ENCODE assay signal across 37 cellular contexts in genomic region chr11:63499874-63500273, GRCh38. TPM values are rescaled to one million over a fixed set of nuclear protein-coding genes. Genes with fewer than 3 reads are reported as not detected.
"Had no signal": no experiment of that assay in that cellular context is flagged by ENCODE, and none has a peak within 500 bp of the region (broad histone marks: within the 10 kb centered on the region; RNA-seq: fewer than 3 reads in every experiment).

No MANE protein-coding gene starts in this region.

- DNase-seq: activated B cell treated with CpG ODN at 0.5 μM for 24 hours; activated CD4-positive, alpha-beta T cell treated with anti-CD3 and anti-CD28 coated beads for 48 hours; activated CD4-positive, alpha-beta T cell treated with anti-CD3 and anti-CD28 coated beads, Interleukin-2, amount 50 U/mL, for 1 hour; activated CD4-positive, alpha-beta T cell treated with anti-CD3 and anti-CD28 coated beads, Interleukin-2, amount 50 U/mL, for 48 hours; activated CD8-positive, alpha-beta memory T cell treated with anti-CD3 and anti-CD28 coated beads for 24 hours; activated CD8-positive, alpha-beta T cell treated with anti-CD3 and anti-CD28 coated beads for 36 hours; activated effector memory CD4-positive, alpha-beta T cell treated with Interleukin-2 at 50 U/mL for 16 hours; activated gamma-delta T cell treated with Interleukin-2 at 50 U/mL for 16 hours; activated naive CD4-positive, alpha-beta T cell treated with anti-CD3 and anti-CD28 coated beads, Interleukin-2, amount 50 U/mL, for 16 hours; activated naive CD4-positive, alpha-beta T cell treated with Interleukin-2 at 50 U/mL for 16 hours; activated T-cell treated with anti-CD3 and anti-CD28 coated beads, Interleukin-2, amount 50 U/mL, for 4 hours; adrenal gland; amygdala; aorta; body of pancreas; caudate nucleus; cortex of kidney; dermis blood vessel endothelial cell; effector CD4-positive, alpha-beta T cell; effector memory CD8-positive, alpha-beta T cell; esophagus squamous epithelium; foreskin melanocyte; heart right ventricle; T-helper 17 cell; T1000; WERI-Rb-1 had no signal

- H3K27ac ChIP-seq: adrenal gland, body of pancreas, epithelial cell of prostate, esophagus squamous epithelium, gastroesophageal sphincter, heart right ventricle, WERI-Rb-1 had no signal

- H3K4me3 ChIP-seq: adrenal gland, body of pancreas, esophagus squamous epithelium, gastroesophageal sphincter, heart right ventricle had no signal

- FAIRE-seq: colon, endometrium, endothelial cell of umbilical vein had no signal

- H3K27me3 ChIP-seq: adrenal gland, body of pancreas, gastroesophageal sphincter had no signal

- H3K9me3 ChIP-seq: adrenal gland, body of pancreas had no signal

- ATAC-seq: activated CD4-positive, CD25-positive, alpha-beta regulatory T cell treated with anti-CD3 and anti-CD28 coated beads, Interleukin-2, amount 50 U/mL, for 24 hours; activated CD8-positive, alpha-beta T cell treated with anti-CD3 and anti-CD28 coated beads for 36 hours; activated T-cell treated with anti-CD3 and anti-CD28 coated beads, Interleukin-2, amount 50 U/mL, for 4 hours; activated T-helper 17 cell treated with anti-CD3 and anti-CD28 coated beads, Interleukin-2, amount 50 U/mL, for 72 hours; body of pancreas; effector memory CD8-positive, alpha-beta T cell; gastroesophageal sphincter; heart right ventricle; T-helper 17 cell had no signal

- H3K36me3 ChIP-seq: adrenal gland, esophagus squamous epithelium, gastroesophageal sphincter, heart right ventricle, WERI-Rb-1 had no signal

RNA-seq across cellular contexts. Expression of gene LGALS12, which starts 6.0 kb away (rescaled TPM):
- total RNA-seq: activated B cell treated with CpG ODN at 0.5 μM for 24 hours; activated CD8-positive, alpha-beta T cell treated with anti-CD3 and anti-CD28 coated beads for 36 hours; activated T-cell treated with anti-CD3 and anti-CD28 coated beads, Interleukin-2, amount 50 U/mL, for 4 hours; activated T-helper 17 cell treated with anti-CD3 and anti-CD28 coated beads, Interleukin-2, amount 50 U/mL, for 72 hours; chondrocyte; dermis blood vessel endothelial cell; endothelial cell of umbilical vein; esophagus squamous epithelium; fibroblast of lung; fibroblast of villous mesenchyme; glomerular endothelial cell had no signal
- polyA plus RNA-seq: aorta, endothelial cell of umbilical vein, fibroblast of lung had no signal

RNA-seq across cellular contexts. Expression of gene PLAAT5, which starts 8.9 kb away (rescaled TPM):
- total RNA-seq: activated B cell treated with CpG ODN at 0.5 μM for 24 hours, dermis blood vessel endothelial cell, endothelial cell of umbilical vein, fibroblast of villous mesenchyme, glomerular endothelial cell had no signal
- polyA plus RNA-seq: endothelial cell of umbilical vein had no signal
